9 cellular contexts compared by ENCODE assay signal in the genomic region with DNA sequence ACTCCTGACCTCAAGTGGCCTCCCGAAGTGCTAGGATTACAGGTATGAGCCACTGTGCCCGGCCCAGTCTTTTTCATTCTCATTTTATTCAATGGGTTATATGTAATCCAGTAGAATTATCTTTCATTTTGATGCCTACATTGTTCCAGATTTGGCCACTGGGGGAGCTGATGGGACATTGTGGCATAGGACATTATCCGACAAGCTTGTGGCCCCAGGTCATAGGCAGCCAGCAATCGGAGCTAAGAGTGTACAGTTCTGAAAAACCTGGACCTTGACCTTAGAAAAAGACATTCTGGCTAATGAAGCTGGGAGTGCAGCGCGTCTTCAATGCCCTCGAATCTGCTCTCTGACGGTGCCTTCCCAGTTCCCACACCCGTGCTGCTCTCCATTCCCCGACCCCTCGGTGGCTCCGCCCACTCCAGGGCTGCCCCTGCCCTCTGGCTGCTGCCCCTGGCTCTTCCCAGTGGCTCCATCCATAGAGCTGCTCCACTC.
DNase-seq lines count a peak whose midpoint lies in the region; TF ChIP-seq lines count a peak whose summit lies in the region.
"Had no signal": no experiment of that assay in that cellular context is flagged by ENCODE, and none has a peak within 500 bp of the region (broad histone marks: within the 10 kb centered on the region; RNA-seq: fewer than 3 reads in every experiment).

No MANE protein-coding gene starts in this region.

- peaks cover 12% of the 10 kb centered on the region for H3K27me3 Mint-ChIP-seq in activated naive CD4-positive, alpha-beta T cell treated with anti-CD3 and anti-CD28 coated beads, Interleukin-2, amount 10 ng/mL, durations not matched to agents 7 days and 5 days
- peaks cover 2 to 10% (median 6%) of the 10 kb centered on the region in 3 donors for H3K27me3 Mint-ChIP-seq in immature natural killer cell (ENCODE audit: low read depth in 3 of 3)

- POLR2A ChIA-PET in HEK293 (lab: Yijun Ruan, JAX): no interaction called here

- H3K36me3 Mint-ChIP-seq in activated naive CD4-positive, alpha-beta T cell treated with anti-CD3 and anti-CD28 coated beads, Interleukin-2, amount 10 ng/mL, durations not matched to agents 7 days and 5 days: no peaks in the 10 kb centered on the region
- H3K36me3 Mint-ChIP-seq in immature natural killer cell: no peaks in the 10 kb centered on the region

- H3K27ac Mint-ChIP-seq in activated naive CD4-positive, alpha-beta T cell treated with anti-CD3 and anti-CD28 coated beads, Interleukin-2, amount 10 ng/mL, durations not matched to agents 7 days and 5 days: no peak overlapping the region
- no peak overlapping the region for H3K27ac Mint-ChIP-seq in immature natural killer cell

- H3K4me1 ChIP-seq in HEK293 (ENCODE audit: control insufficient read depth, insufficient read depth, low read length): no peaks in the 10 kb centered on the region
- H3K4me1 ChIP-seq: vagina had no signal

- no peaks in the 10 kb centered on the region for H3K9me3 ChIP-seq in HEK293 (ENCODE audit: control insufficient read depth, insufficient read depth, low read depth, low read length)
- H3K9me3 ChIP-seq: vagina had no signal

- H3K4me3 ChIP-seq in HEK293 (ENCODE audit: low read depth, low read length) (peak overlapping the region; percentile 13), iPS-11a (ENCODE audit: low read depth, low read length) (peak overlapping the region; percentile 59)
- H3K4me3 ChIP-seq: vagina had no signal

- DNase-seq in DMS 273 (lab: John Stamatoyannopoulos, UW; ENCODE audit: unreplicated experiment): peak; percentile 63
- no peak for DNase-seq in DMS 273 treated with DMSO at 0.1 percent for 48 hours (lab: John Stamatoyannopoulos, UW)
- DNase-seq in NCI-H2227 treated with DMSO at 0.1 percent for 48 hours (lab: John Stamatoyannopoulos, UW): peak; percentile 14
- peak; percentile 64 for DNase-seq in activated naive CD4-positive, alpha-beta T cell treated with anti-CD3 and anti-CD28 coated beads, Interleukin-2, amount 10 ng/mL, durations not matched to agents 7 days and 5 days
- DNase-seq in stimulated activated CD4-positive, alpha-beta T cell treated with anti-CD3 and anti-CD28 coated beads, Interleukin-4, amount 100 ng/mL, for 24 hours: peak; percentile 33
- DNase-seq in immature natural killer cell: no peak

- no peak overlapping the region for H3K27ac ChIP-seq in HEK293 (ENCODE audit: extremely low read depth, low read depth, low read length)
- H3K27ac ChIP-seq: vagina had no signal

- CTCF ChIA-PET in HEK293 (lab: Yijun Ruan, JAX): interaction anchor here (0.6 to 4.7 kb wide), 7 partner anchors 8 to 1014 kb away, joined by 3 to 27 read pairs (median 4); no protein-coding TSS in a partner anchor
- CTCF ChIA-PET in activated naive CD4-positive, alpha-beta T cell treated with anti-CD3 and anti-CD28 coated beads, Interleukin-2, amount 10 ng/mL, durations not matched to agents 7 days and 5 days (lab: Charles Lee): interaction anchor here (0.7 to 2.6 kb wide), 8 partner anchors 8 to 361 kb away, joined by 3 to 16 read pairs (median 4); no protein-coding TSS in a partner anchor

- H3K9me3 Mint-ChIP-seq in activated naive CD4-positive, alpha-beta T cell treated with anti-CD3 and anti-CD28 coated beads, Interleukin-2, amount 10 ng/mL, durations not matched to agents 7 days and 5 days: no peaks in the 10 kb centered on the region
- no peaks in the 10 kb centered on the region for H3K9me3 Mint-ChIP-seq in immature natural killer cell

- no peak for TF ChIP-seq CTCF in HEK293 (tag by site-specific recombination; IDR thresholded peaks at IDR 0.05)

- no peaks in the 10 kb centered on the region for H3K36me3 ChIP-seq in HEK293 (ENCODE audit: control insufficient read depth in 2 of 2, insufficient read depth in 1 of 2, low read length in 2 of 2)
- H3K36me3 ChIP-seq: vagina had no signal

- H3K4me1 Mint-ChIP-seq in activated naive CD4-positive, alpha-beta T cell treated with anti-CD3 and anti-CD28 coated beads, Interleukin-2, amount 10 ng/mL, durations not matched to agents 7 days and 5 days: no peaks in the 10 kb centered on the region
- peaks cover 0 to 2% of the 10 kb centered on the region in 2 donors for H3K4me1 Mint-ChIP-seq in immature natural killer cell

- no peak overlapping the region for H3K4me3 Mint-ChIP-seq in activated naive CD4-positive, alpha-beta T cell treated with anti-CD3 and anti-CD28 coated beads, Interleukin-2, amount 10 ng/mL, durations not matched to agents 7 days and 5 days
- H3K4me3 Mint-ChIP-seq in immature natural killer cell: no peak overlapping the region

TF ChIP-seq in HEK293, 187 proteins besides CTCF, POLR2A, EP300 and RAD21 (continues in another document):
- TF ChIP-seq ZBTB7A (tag by site-specific recombination; IDR thresholded peaks at IDR 0.05; ENCODE audit: low read depth) (no peak), ZNF560 (tag by site-specific recombination; IDR thresholded peaks at IDR 0.05; ENCODE audit: borderline replicate concordance) (no peak), ZNF843 (tag by site-specific recombination; IDR thresholded peaks at IDR 0.05) (no peak), KLF1 (tag by site-specific recombination; IDR thresholded peaks at IDR 0.05) (no peak), SALL2 (tag by site-specific recombination; IDR thresholded peaks at IDR 0.05; ENCODE audit: borderline replicate concordance) (no peak), ZNF830 (tag by site-specific recombination; IDR thresholded peaks at IDR 0.05; ENCODE audit: low read depth) (no peak), ZNF660 (tag by site-specific recombination; IDR thresholded peaks at IDR 0.05) (no peak)
- TF ChIP-seq, protein P1, sequence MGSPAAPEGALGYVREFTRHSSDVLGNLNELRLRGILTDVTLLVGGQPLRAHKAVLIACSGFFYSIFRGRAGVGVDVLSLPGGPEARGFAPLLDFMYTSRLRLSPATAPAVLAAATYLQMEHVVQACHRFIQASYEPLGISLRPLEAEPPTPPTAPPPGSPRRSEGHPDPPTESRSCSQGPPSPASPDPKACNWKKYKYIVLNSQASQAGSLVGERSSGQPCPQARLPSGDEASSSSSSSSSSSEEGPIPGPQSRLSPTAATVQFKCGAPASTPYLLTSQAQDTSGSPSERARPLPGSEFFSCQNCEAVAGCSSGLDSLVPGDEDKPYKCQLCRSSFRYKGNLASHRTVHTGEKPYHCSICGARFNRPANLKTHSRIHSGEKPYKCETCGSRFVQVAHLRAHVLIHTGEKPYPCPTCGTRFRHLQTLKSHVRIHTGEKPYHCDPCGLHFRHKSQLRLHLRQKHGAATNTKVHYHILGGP (tag by site-specific recombination; IDR thresholded peaks at IDR 0.05): no peak
- TF ChIP-seq, protein P2, sequence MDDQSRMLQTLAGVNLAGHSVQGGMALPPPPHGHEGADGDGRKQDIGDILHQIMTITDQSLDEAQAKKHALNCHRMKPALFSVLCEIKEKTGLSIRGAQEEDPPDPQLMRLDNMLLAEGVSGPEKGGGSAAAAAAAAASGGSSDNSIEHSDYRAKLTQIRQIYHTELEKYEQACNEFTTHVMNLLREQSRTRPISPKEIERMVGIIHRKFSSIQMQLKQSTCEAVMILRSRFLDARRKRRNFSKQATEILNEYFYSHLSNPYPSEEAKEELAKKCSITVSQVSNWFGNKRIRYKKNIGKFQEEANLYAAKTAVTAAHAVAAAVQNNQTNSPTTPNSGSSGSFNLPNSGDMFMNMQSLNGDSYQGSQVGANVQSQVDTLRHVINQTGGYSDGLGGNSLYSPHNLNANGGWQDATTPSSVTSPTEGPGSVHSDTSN (CRISPR knock-in tag; IDR thresholded peaks at IDR 0.05): no peak
- TF ChIP-seq, protein P3, sequence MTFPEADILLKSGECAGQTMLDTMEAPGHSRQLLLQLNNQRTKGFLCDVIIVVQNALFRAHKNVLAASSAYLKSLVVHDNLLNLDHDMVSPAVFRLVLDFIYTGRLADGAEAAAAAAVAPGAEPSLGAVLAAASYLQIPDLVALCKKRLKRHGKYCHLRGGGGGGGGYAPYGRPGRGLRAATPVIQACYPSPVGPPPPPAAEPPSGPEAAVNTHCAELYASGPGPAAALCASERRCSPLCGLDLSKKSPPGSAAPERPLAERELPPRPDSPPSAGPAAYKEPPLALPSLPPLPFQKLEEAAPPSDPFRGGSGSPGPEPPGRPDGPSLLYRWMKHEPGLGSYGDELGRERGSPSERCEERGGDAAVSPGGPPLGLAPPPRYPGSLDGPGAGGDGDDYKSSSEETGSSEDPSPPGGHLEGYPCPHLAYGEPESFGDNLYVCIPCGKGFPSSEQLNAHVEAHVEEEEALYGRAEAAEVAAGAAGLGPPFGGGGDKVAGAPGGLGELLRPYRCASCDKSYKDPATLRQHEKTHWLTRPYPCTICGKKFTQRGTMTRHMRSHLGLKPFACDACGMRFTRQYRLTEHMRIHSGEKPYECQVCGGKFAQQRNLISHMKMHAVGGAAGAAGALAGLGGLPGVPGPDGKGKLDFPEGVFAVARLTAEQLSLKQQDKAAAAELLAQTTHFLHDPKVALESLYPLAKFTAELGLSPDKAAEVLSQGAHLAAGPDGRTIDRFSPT (tag by site-specific recombination; IDR thresholded peaks at IDR 0.05): peak; percentile 12; the same call in 1 of the 2 replicates
- TF ChIP-seq, protein P4, sequence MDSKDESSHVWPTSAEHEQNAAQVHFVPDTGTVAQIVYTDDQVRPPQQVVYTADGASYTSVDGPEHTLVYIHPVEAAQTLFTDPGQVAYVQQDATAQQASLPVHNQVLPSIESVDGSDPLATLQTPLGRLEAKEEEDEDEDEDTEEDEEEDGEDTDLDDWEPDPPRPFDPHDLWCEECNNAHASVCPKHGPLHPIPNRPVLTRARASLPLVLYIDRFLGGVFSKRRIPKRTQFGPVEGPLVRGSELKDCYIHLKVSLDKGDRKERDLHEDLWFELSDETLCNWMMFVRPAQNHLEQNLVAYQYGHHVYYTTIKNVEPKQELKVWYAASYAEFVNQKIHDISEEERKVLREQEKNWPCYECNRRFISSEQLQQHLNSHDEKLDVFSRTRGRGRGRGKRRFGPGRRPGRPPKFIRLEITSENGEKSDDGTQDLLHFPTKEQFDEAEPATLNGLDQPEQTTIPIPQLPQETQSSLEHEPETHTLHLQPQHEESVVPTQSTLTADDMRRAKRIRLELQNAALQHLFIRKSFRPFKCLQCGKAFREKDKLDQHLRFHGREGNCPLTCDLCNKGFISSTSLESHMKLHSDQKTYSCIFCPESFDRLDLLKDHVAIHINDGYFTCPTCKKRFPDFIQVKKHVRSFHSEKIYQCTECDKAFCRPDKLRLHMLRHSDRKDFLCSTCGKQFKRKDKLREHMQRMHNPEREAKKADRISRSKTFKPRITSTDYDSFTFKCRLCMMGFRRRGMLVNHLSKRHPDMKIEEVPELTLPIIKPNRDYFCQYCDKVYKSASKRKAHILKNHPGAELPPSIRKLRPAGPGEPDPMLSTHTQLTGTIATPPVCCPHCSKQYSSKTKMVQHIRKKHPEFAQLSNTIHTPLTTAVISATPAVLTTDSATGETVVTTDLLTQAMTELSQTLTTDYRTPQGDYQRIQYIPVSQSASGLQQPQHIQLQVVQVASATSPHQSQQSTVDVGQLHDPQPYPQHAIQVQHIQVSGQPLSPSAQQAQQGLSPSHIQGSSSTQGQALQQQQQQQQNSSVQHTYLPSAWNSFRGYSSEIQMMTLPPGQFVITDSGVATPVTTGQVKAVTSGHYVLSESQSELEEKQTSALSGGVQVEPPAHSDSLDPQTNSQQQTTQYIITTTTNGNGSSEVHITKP (tag by site-specific recombination; IDR thresholded peaks at IDR 0.05): peak; percentile 64

Comparison
In these comparisons a context has a peak if more than half of its experiments do, and no peak if none do; other contexts are left out.
1. DNase-seq: peak in DMS 273 (single experiment), NCI-H2227 treated with DMSO at 0.1 percent for 48 hours (single experiment), activated naive CD4-positive, alpha-beta T cell treated with anti-CD3 and anti-CD28 coated beads, Interleukin-2, amount 10 ng/mL, durations not matched to agents 7 days and 5 days (single experiment) and stimulated activated CD4-positive, alpha-beta T cell treated with anti-CD3 and anti-CD28 coated beads, Interleukin-4, amount 100 ng/mL, for 24 hours (single experiment); none in DMS 273 treated with DMSO at 0.1 percent for 48 hours (single experiment) and immature natural killer cell (0 of 3).